Comparison of ENCODE assay signal across 23 cellular contexts in genomic region chr6:132446842-132447241, GRCh38. TPM values are rescaled to one million over a fixed set of nuclear protein-coding genes. Genes with fewer than 3 reads are reported as not detected.
"Had no signal": no experiment of that assay in that cellular context is flagged by ENCODE, and none has a peak within 500 bp of the region (broad histone marks: within the 10 kb centered on the region; RNA-seq: fewer than 3 reads in every experiment).

No MANE protein-coding gene starts in this region.

- H3K27me3 Mint-ChIP-seq: activated CD4-positive, alpha-beta memory T cell treated with anti-CD3 and anti-CD28 coated beads for 36 hours; activated CD4-positive, alpha-beta T cell treated with anti-CD3 and anti-CD28 coated beads, Interleukin-2, amount 10 ng/mL, durations not matched to agents 24 days and 14 days; activated T-cell treated with anti-CD3 and anti-CD28 coated beads, Interleukin-2, amount 50 U/mL, for 24 hours; naive thymus-derived CD4-positive, alpha-beta T cell; stimulated activated naive CD8-positive, alpha-beta T cell treated with anti-CD3 and anti-CD28 coated beads, Interleukin-15, Interleukin-2, amounts not matched to agents 100 ng/mL and 50 ng/mL, for 24 hours had no signal

- H3K27ac Mint-ChIP-seq: activated CD4-positive, alpha-beta memory T cell treated with anti-CD3 and anti-CD28 coated beads for 36 hours; activated CD4-positive, alpha-beta T cell treated with anti-CD3 and anti-CD28 coated beads, Interleukin-2, amount 10 ng/mL, durations not matched to agents 24 days and 14 days; activated T-cell treated with anti-CD3 and anti-CD28 coated beads, Interleukin-2, amount 50 U/mL, for 24 hours; naive thymus-derived CD4-positive, alpha-beta T cell; neural progenitor cell; stimulated activated naive CD8-positive, alpha-beta T cell treated with anti-CD3 and anti-CD28 coated beads, Interleukin-15, Interleukin-2, amounts not matched to agents 100 ng/mL and 50 ng/mL, for 24 hours had no signal

- H3K36me3 ChIP-seq: gastrocnemius medialis, thoracic aorta, WERI-Rb-1 had no signal

- H3K27ac ChIP-seq: gastrocnemius medialis, left lung, neural progenitor cell, thoracic aorta, WERI-Rb-1 had no signal

- H3K36me3 Mint-ChIP-seq: neural progenitor cell had no signal

- H3K4me1 ChIP-seq: gastrocnemius medialis, left lung, neural progenitor cell had no signal

- H3K27me3 ChIP-seq: gastrocnemius medialis, left lung, neural progenitor cell had no signal

- H3K4me3 Mint-ChIP-seq: activated CD4-positive, alpha-beta memory T cell treated with anti-CD3 and anti-CD28 coated beads for 36 hours; activated CD4-positive, alpha-beta T cell treated with anti-CD3 and anti-CD28 coated beads, Interleukin-2, amount 10 ng/mL, durations not matched to agents 24 days and 14 days; activated T-cell treated with anti-CD3 and anti-CD28 coated beads, Interleukin-2, amount 50 U/mL, for 24 hours; naive thymus-derived CD4-positive, alpha-beta T cell; neural progenitor cell; stimulated activated naive CD8-positive, alpha-beta T cell treated with anti-CD3 and anti-CD28 coated beads, Interleukin-15, Interleukin-2, amounts not matched to agents 100 ng/mL and 50 ng/mL, for 24 hours had no signal

- H3K4me3 ChIP-seq: gastrocnemius medialis, left lung, neural progenitor cell, thoracic aorta had no signal

- DNase-seq: activated CD4-positive, alpha-beta memory T cell treated with anti-CD3 and anti-CD28 coated beads for 36 hours; activated CD4-positive, alpha-beta T cell treated with anti-CD3 and anti-CD28 coated beads, Interleukin-2, amount 10 ng/mL, durations not matched to agents 24 days and 14 days; activated CD4-positive, CD25-positive, alpha-beta regulatory T cell treated with anti-CD3 and anti-CD28 coated beads, Interleukin-2, amount 50 U/mL, for 72 hours; activated CD8-positive, alpha-beta memory T cell treated with anti-CD3 and anti-CD28 coated beads, Interleukin-2, amount 50 U/mL, for 48 hours; activated gamma-delta T cell treated with Interleukin-2 at 50 U/mL for 16 hours; activated naive CD4-positive, alpha-beta T cell treated with anti-CD3 and anti-CD28 coated beads, Interleukin-2, amount 50 U/mL, for 16 hours; activated T-cell treated with anti-CD3 and anti-CD28 coated beads, Interleukin-2, amount 50 U/mL, for 24 hours; amygdala; dermis blood vessel endothelial cell; effector CD4-positive, alpha-beta T cell; gastrocnemius medialis; glutamatergic neuron; left lung; midbrain; naive thymus-derived CD4-positive, alpha-beta T cell; posterior cingulate gyrus; right cardiac atrium; stimulated activated CD4-positive, alpha-beta T cell treated with anti-CD3 and anti-CD28 coated beads, Interleukin-4, amount 100 ng/mL, for 1 hour; trophoblast cell; WERI-Rb-1 had no signal

- ATAC-seq: gastrocnemius medialis; left lung; naive thymus-derived CD4-positive, alpha-beta T cell; right cardiac atrium had no signal

- H3K4me1 Mint-ChIP-seq: activated CD4-positive, alpha-beta T cell treated with anti-CD3 and anti-CD28 coated beads, Interleukin-2, amount 10 ng/mL, durations not matched to agents 24 days and 14 days; naive thymus-derived CD4-positive, alpha-beta T cell had no signal

- H2AFZ ChIP-seq: neural progenitor cell had no signal

RNA-seq across cellular contexts. Expression of gene MOXD1, which starts 45.6 kb away (rescaled TPM):
- total RNA-seq: activated CD4-positive, alpha-beta memory T cell treated with anti-CD3 and anti-CD28 coated beads for 36 hours; activated CD4-positive, alpha-beta T cell treated with anti-CD3 and anti-CD28 coated beads, Interleukin-2, amount 10 ng/mL, durations not matched to agents 24 days and 14 days; naive thymus-derived CD4-positive, alpha-beta T cell had no signal
- polyA plus RNA-seq: naive thymus-derived CD4-positive, alpha-beta T cell had no signal
